ENCODE assay signal across 1 cellular context in genomic region chr4:121113680-121114079, GRCh38.
TF ChIP-seq lines count a peak whose summit lies in the region.

No MANE protein-coding gene starts in this region.

TF ChIP-seq in GM12878, 131 proteins besides CTCF, POLR2A, EP300 and RAD21 (continued from another document):
- TF ChIP-seq PBX3 (IDR thresholded peaks at IDR 0.05; ENCODE audit: insufficient replicate concordance, low read depth, low read length) (no peak), IRF4 (IDR thresholded peaks at IDR 0.05; ENCODE audit: low read depth, low read length) (peak; percentile 65; the same call in 1 of the 2 replicates), E4F1 (IDR thresholded peaks at IDR 0.05; ENCODE audit: borderline replicate concordance, partially characterized antibody) (no peak), SRF (IDR thresholded peaks at IDR 0.05; ENCODE audit: low read depth in 2 of 2, low read length in 2 of 2) (no peak), SPI1 (IDR thresholded peaks at IDR 0.05; ENCODE audit: borderline replicate concordance, insufficient read depth, low read depth, low read length) (peak; percentile 79), MTA3 (IDR thresholded peaks at IDR 0.05; ENCODE audit: borderline replicate concordance, low read length) (no peak), KDM1A (IDR thresholded peaks at IDR 0.05; ENCODE audit: borderline replicate concordance) (no peak), DPF2 (IDR thresholded peaks at IDR 0.05) (no peak), TCF7 (IDR thresholded peaks at IDR 0.05; ENCODE audit: borderline replicate concordance) (peak; percentile 72; the same call in 1 of the 2 replicates), TAF1 (IDR thresholded peaks at IDR 0.05; ENCODE audit: borderline replicate concordance, low read depth, low read length) (no peak), MEF2B (IDR thresholded peaks at IDR 0.05; ENCODE audit: partially characterized antibody, poor library complexity, severe bottlenecking) (no peak), HDAC6 (IDR thresholded peaks at IDR 0.05; ENCODE audit: unreplicated experiment) (no peak), NRF1 (conservative IDR thresholded peaks at IDR 0.05; ENCODE audit: low read depth, low read length) (no peak), BCLAF1 (IDR thresholded peaks at IDR 0.05) (no peak), JUNB (IDR thresholded peaks at IDR 0.05) (peak; percentile 69), ETV6 (conservative IDR thresholded peaks at IDR 0.05 in 1 of 2, IDR thresholded peaks at IDR 0.05 in 1 of 2; ENCODE audit: borderline replicate concordance in 1 of 2, low read depth in 1 of 2) (no peak), NFIC (IDR thresholded peaks at IDR 0.05; ENCODE audit: low read depth, low read length) (peak; percentile 57; the same call in 1 of the 2 replicates), NR2C1 (IDR thresholded peaks at IDR 0.05) (no peak), MLLT1 (IDR thresholded peaks at IDR 0.05) (no peak), IRF3 (IDR thresholded peaks at IDR 0.05) (no peak), CBFB (IDR thresholded peaks at IDR 0.05; ENCODE audit: low read depth) (no peak), GABPA (IDR thresholded peaks at IDR 0.05; ENCODE audit: low read depth) (no peak), BMI1 (IDR thresholded peaks at IDR 0.05; ENCODE audit: borderline replicate concordance) (no peak), POU2F2 (IDR thresholded peaks at IDR 0.05; ENCODE audit: borderline replicate concordance, low read depth, low read length) (peak; percentile 36; the same call in 1 of the 3 replicates), EZH2 (IDR thresholded peaks at IDR 0.05; ENCODE audit: borderline replicate concordance, control insufficient read depth, low read depth, low read length) (no peak), RUNX3 (IDR thresholded peaks at IDR 0.05; ENCODE audit: low read length) (peak; percentile 85), IKZF1 (conservative IDR thresholded peaks at IDR 0.05) (no peak), NFYA (IDR thresholded peaks at IDR 0.05; ENCODE audit: borderline replicate concordance, low read depth, low read length) (no peak), IKZF2 (IDR thresholded peaks at IDR 0.05) (no peak), MYC (IDR thresholded peaks at IDR 0.05; ENCODE audit: insufficient read depth, insufficient read length, insufficient replicate concordance, low read length, severe bottlenecking) (no peak), LARP7 (IDR thresholded peaks at IDR 0.05) (no peak), RELB (IDR thresholded peaks at IDR 0.05; ENCODE audit: low read depth) (no peak), NR2C2 (IDR thresholded peaks at IDR 0.05; ENCODE audit: borderline replicate concordance, control insufficient read depth, insufficient read length, low read depth) (no peak), SMC3 (IDR thresholded peaks at IDR 0.05; ENCODE audit: borderline replicate concordance, low read length) (no peak), CBX5 (IDR thresholded peaks at IDR 0.05; ENCODE audit: low read depth) (no peak), CHD2 (IDR thresholded peaks at IDR 0.05; ENCODE audit: borderline replicate concordance, low read depth, low read length) (no peak), TARDBP (IDR thresholded peaks at IDR 0.05; ENCODE audit: borderline replicate concordance) (no peak), PAX5 (IDR thresholded peaks at IDR 0.05; ENCODE audit: borderline replicate concordance, low read depth, low read length) (peak; percentile 48; the same call in 1 of the 2 replicates), KLF5 (IDR thresholded peaks at IDR 0.05; ENCODE audit: partially characterized antibody) (no peak), BCL11A (IDR thresholded peaks at IDR 0.05; ENCODE audit: low read depth, low read length) (0 out of 2 replicates have a peak, but pooled peaks have one; percentile 33), PAX8 (IDR thresholded peaks at IDR 0.05) (no peak), GATAD2B (conservative IDR thresholded peaks at IDR 0.05; ENCODE audit: low read depth) (no peak), CUX1 (IDR thresholded peaks at IDR 0.05; ENCODE audit: insufficient replicate concordance, low read depth, low read length) (no peak)
TF ChIP-seq in GM12878: peak in this region for 9.
